ENCODE assay signal across 1 cellular context in the genomic region with DNA sequence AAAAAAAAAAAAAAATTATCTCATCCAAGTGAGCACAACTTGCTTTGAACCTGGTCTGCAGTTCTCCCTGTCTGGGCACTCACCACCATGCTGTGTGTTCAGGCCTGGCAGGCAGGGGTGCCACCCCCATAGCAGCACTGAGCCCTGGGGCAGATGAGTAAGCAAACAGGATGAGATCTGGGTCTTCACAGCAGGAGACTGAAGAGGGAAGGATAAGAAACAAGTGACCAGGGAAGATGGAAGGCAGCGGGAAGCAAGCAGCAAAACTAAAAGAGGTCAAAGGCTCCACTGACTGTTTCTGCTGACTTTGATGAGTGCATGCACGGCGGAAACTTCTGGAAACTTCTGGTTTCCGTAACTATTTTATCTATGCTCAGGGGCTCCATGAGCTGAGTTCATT.
TF ChIP-seq lines count a peak whose summit lies in the region.

No MANE protein-coding gene starts in this region.

TF ChIP-seq in HEK293, 187 proteins besides CTCF, POLR2A, EP300 and RAD21 (continued from another document):
- TF ChIP-seq, protein P1, sequence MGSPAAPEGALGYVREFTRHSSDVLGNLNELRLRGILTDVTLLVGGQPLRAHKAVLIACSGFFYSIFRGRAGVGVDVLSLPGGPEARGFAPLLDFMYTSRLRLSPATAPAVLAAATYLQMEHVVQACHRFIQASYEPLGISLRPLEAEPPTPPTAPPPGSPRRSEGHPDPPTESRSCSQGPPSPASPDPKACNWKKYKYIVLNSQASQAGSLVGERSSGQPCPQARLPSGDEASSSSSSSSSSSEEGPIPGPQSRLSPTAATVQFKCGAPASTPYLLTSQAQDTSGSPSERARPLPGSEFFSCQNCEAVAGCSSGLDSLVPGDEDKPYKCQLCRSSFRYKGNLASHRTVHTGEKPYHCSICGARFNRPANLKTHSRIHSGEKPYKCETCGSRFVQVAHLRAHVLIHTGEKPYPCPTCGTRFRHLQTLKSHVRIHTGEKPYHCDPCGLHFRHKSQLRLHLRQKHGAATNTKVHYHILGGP (tag by site-specific recombination; IDR thresholded peaks at IDR 0.05): no peak
- peak; percentile 68 for TF ChIP-seq GLIS1 (tag by site-specific recombination; IDR thresholded peaks at IDR 0.05)
- TF ChIP-seq, protein P2, sequence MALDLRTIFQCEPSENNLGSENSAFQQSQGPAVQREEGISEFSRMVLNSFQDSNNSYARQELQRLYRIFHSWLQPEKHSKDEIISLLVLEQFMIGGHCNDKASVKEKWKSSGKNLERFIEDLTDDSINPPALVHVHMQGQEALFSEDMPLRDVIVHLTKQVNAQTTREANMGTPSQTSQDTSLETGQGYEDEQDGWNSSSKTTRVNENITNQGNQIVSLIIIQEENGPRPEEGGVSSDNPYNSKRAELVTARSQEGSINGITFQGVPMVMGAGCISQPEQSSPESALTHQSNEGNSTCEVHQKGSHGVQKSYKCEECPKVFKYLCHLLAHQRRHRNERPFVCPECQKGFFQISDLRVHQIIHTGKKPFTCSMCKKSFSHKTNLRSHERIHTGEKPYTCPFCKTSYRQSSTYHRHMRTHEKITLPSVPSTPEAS (tag by site-specific recombination; IDR thresholded peaks at IDR 0.05): no peak
- TF ChIP-seq KLF1 (tag by site-specific recombination; IDR thresholded peaks at IDR 0.05): no peak
- TF ChIP-seq, protein P3, sequence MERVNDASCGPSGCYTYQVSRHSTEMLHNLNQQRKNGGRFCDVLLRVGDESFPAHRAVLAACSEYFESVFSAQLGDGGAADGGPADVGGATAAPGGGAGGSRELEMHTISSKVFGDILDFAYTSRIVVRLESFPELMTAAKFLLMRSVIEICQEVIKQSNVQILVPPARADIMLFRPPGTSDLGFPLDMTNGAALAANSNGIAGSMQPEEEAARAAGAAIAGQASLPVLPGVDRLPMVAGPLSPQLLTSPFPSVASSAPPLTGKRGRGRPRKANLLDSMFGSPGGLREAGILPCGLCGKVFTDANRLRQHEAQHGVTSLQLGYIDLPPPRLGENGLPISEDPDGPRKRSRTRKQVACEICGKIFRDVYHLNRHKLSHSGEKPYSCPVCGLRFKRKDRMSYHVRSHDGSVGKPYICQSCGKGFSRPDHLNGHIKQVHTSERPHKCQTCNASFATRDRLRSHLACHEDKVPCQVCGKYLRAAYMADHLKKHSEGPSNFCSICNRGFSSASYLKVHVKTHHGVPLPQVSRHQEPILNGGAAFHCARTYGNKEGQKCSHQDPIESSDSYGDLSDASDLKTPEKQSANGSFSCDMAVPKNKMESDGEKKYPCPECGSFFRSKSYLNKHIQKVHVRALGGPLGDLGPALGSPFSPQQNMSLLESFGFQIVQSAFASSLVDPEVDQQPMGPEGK (tag by site-specific recombination; IDR thresholded peaks at IDR 0.05): peak; percentile 78; the same call in 1 of the 2 replicates
- 0 out of 2 replicates have a peak, but pooled peaks have one; percentile 50 for TF ChIP-seq ZBTB17 (tag by site-specific recombination; IDR thresholded peaks at IDR 0.05)
- no peak for TF ChIP-seq ZNF223 (tag by site-specific recombination; IDR thresholded peaks at IDR 0.05)
- 0 out of 2 replicates have a peak, but pooled peaks have one; percentile 15 for TF ChIP-seq ZNF561 (tag by site-specific recombination; IDR thresholded peaks at IDR 0.05; ENCODE audit: borderline replicate concordance)
- TF ChIP-seq GLIS2 (tag by site-specific recombination; IDR thresholded peaks at IDR 0.05): peak; percentile 68
- no peak for TF ChIP-seq RBAK (tag by site-specific recombination; IDR thresholded peaks at IDR 0.05)
- TF ChIP-seq FEZF1 (tag by site-specific recombination; IDR thresholded peaks at IDR 0.05): no peak
- TF ChIP-seq ZEB2 (tag by site-specific recombination; IDR thresholded peaks at IDR 0.05): peak; percentile 41; the same call in 1 of the 2 replicates
- TF ChIP-seq ZSCAN16 (tag by site-specific recombination; IDR thresholded peaks at IDR 0.05): no peak
- TF ChIP-seq ZNF423 (tag by site-specific recombination; IDR thresholded peaks at IDR 0.05): peak; percentile 59; the same call in 1 of the 2 replicates
- TF ChIP-seq ZIC2 (tag by site-specific recombination; IDR thresholded peaks at IDR 0.05): peak; percentile 99
- TF ChIP-seq, protein P4, sequence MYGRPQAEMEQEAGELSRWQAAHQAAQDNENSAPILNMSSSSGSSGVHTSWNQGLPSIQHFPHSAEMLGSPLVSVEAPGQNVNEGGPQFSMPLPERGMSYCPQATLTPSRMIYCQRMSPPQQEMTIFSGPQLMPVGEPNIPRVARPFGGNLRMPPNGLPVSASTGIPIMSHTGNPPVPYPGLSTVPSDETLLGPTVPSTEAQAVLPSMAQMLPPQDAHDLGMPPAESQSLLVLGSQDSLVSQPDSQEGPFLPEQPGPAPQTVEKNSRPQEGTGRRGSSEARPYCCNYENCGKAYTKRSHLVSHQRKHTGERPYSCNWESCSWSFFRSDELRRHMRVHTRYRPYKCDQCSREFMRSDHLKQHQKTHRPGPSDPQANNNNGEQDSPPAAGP (tag by site-specific recombination; IDR thresholded peaks at IDR 0.05): no peak
- TF ChIP-seq KLF16 (tag by site-specific recombination; IDR thresholded peaks at IDR 0.05): no peak
- TF ChIP-seq ZNF514 (tag by site-specific recombination; IDR thresholded peaks at IDR 0.05): no peak
- TF ChIP-seq, protein P5, sequence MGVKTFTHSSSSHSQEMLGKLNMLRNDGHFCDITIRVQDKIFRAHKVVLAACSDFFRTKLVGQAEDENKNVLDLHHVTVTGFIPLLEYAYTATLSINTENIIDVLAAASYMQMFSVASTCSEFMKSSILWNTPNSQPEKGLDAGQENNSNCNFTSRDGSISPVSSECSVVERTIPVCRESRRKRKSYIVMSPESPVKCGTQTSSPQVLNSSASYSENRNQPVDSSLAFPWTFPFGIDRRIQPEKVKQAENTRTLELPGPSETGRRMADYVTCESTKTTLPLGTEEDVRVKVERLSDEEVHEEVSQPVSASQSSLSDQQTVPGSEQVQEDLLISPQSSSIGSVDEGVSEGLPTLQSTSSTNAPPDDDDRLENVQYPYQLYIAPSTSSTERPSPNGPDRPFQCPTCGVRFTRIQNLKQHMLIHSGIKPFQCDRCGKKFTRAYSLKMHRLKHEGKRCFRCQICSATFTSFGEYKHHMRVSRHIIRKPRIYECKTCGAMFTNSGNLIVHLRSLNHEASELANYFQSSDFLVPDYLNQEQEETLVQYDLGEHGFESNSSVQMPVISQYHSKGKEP (tag by site-specific recombination; IDR thresholded peaks at IDR 0.05): no peak
- TF ChIP-seq ZNF157 (tag by site-specific recombination; IDR thresholded peaks at IDR 0.05): no peak
- TF ChIP-seq ZNF629 (tag by site-specific recombination; IDR thresholded peaks at IDR 0.05): peak; percentile 42
